ENCODE assay signal across 11 cellular contexts in genomic region chr19:18733196-18733647, GRCh38. TPM values are rescaled to one million over a fixed set of nuclear protein-coding genes. Genes with fewer than 3 reads are reported as not detected.
DNase-seq lines count a peak whose midpoint lies in the region; ATAC-seq and TF ChIP-seq lines count a peak whose summit lies in the region.
"Had no signal": no experiment of that assay in that cellular context is flagged by ENCODE, and none has a peak within 500 bp of the region (broad histone marks: within the 10 kb centered on the region; RNA-seq: fewer than 3 reads in every experiment).

No MANE protein-coding gene starts in this region.

- H4K91ac ChIP-seq in trophoblast cell (ENCODE audit: low read depth, low read length) = no peak overlapping the region

- H2BK5ac ChIP-seq in trophoblast cell (ENCODE audit: low read depth, low read length, poor library complexity) = no peak overlapping the region

- H2BK12ac ChIP-seq in trophoblast cell (ENCODE audit: low read length) = no peak overlapping the region

- no peak overlapping the region for H3K18ac ChIP-seq in trophoblast cell (ENCODE audit: low read length)

- H3K4me3 ChIP-seq in SJCRH30 (no peak overlapping the region), foreskin fibroblast (ENCODE audit: low read depth in 1 of 2, low read length in 2 of 2) (no peak overlapping the region), skeletal muscle cell (ENCODE audit: low read depth, low read length) (no peak overlapping the region), trophoblast cell (ENCODE audit: low read depth, low read length) (no peak overlapping the region)

- H3K36me3 ChIP-seq in SJCRH30 = no peaks in the 10 kb centered on the region
- no peaks in the 10 kb centered on the region for H3K36me3 ChIP-seq in trophoblast cell (ENCODE audit: control insufficient read depth in 1 of 2, insufficient read depth in 2 of 2, low read length in 2 of 2)

- H3K4me1 ChIP-seq in SJCRH30 (peaks cover 39% of the 10 kb centered on the region), trophoblast cell (ENCODE audit: control insufficient read depth in 1 of 2, insufficient read depth in 2 of 2, low read length in 2 of 2) (peaks cover 5% of the 10 kb centered on the region in 2 experiments)

- no peak overlapping the region for H3K4me2 ChIP-seq in trophoblast cell (ENCODE audit: low read length)

- H2AFZ ChIP-seq in trophoblast cell (ENCODE audit: insufficient read depth, low read length, poor library complexity) = no peak overlapping the region

- TF ChIP-seq CTCF in foreskin fibroblast (IDR thresholded peaks at IDR 0.05; ENCODE audit: low read depth, low read length) = no peak

- H4K8ac ChIP-seq in trophoblast cell (ENCODE audit: low read depth, low read length) = no peak overlapping the region

- H3K14ac ChIP-seq in trophoblast cell (ENCODE audit: low read length) = no peak overlapping the region

- no peak overlapping the region for H2AK5ac ChIP-seq in trophoblast cell (ENCODE audit: low read length)

- DNase-seq in H4 (ENCODE audit: low spot score) (peak; percentile 83), SJCRH30 (peak; percentile 90 to 91), foreskin fibroblast (peak; percentile 29 to 73), skeletal muscle cell (ENCODE audit: low read depth) (peak; percentile 51), trophoblast cell (no peak)
- DNase-seq in stimulated activated naive CD4-positive, alpha-beta T cell treated with Interleukin-2 at 50 U/mL for 16 hours (lab: John Stamatoyannopoulos, UW) = no peak
- DNase-seq: activated naive CD4-positive, alpha-beta T cell treated with anti-CD3 and anti-CD28 coated beads, Interleukin-2, amount 50 U/mL, for 16 hours; naive thymus-derived CD8-positive, alpha-beta T cell; NCI-H510A treated with DMSO at 0.1 percent for 48 hours; stimulated activated CD4-positive, alpha-beta T cell treated with anti-CD3 and anti-CD28 coated beads, Interleukin-4, amount 100 ng/mL, for 24 hours had no signal

- no peaks in the 10 kb centered on the region for H3K79me1 ChIP-seq in trophoblast cell (ENCODE audit: low read length)

- no peaks in the 10 kb centered on the region for H3K79me2 ChIP-seq in trophoblast cell (ENCODE audit: control insufficient read depth, insufficient read depth, low read length, poor library complexity)

- H3K27me3 ChIP-seq in SJCRH30 = no peaks in the 10 kb centered on the region
- H3K27me3 ChIP-seq in trophoblast cell (ENCODE audit: insufficient read depth, low read length) = no peaks in the 10 kb centered on the region

- WGBS in trophoblast cell (ENCODE audit: extremely low coverage, insufficient coverage, insufficient read length) = no CpG with 5 or more reads among the region's 11 CpGs

- H3K27ac ChIP-seq in SJCRH30 = peak overlapping the region; percentile 19; the same call in 1 of the 2 replicates
- no peak overlapping the region for H3K27ac ChIP-seq in trophoblast cell (ENCODE audit: low read depth, low read length)

- no peak for ATAC-seq in HG02870 (IDR thresholded peaks at IDR 0.05; ENCODE audit: unreplicated experiment)
- ATAC-seq: naive thymus-derived CD8-positive, alpha-beta T cell had no signal

- no peaks in the 10 kb centered on the region for H3K9me3 ChIP-seq in SJCRH30 (replicated peaks)
- no peaks in the 10 kb centered on the region for H3K9me3 ChIP-seq in trophoblast cell (ENCODE audit: insufficient read depth, low read depth, low read length)

- H2BK120ac ChIP-seq in trophoblast cell (ENCODE audit: insufficient read depth, low read length, poor library complexity) = no peak overlapping the region

- H3K9ac ChIP-seq in trophoblast cell (ENCODE audit: low read length) = no peak overlapping the region

- H3K23ac ChIP-seq in trophoblast cell (ENCODE audit: low read length) = no peak overlapping the region

- no peak overlapping the region for H3K4ac ChIP-seq in trophoblast cell (ENCODE audit: low read depth, low read length)

- H4K12ac ChIP-seq in trophoblast cell (ENCODE audit: low read depth, low read length) = no peak overlapping the region

RNA-seq across cellular contexts. Expression of gene CRTC1, which starts 49.7 kb away (rescaled TPM):
- total RNA-seq in H4 (2014; rRNA removed; shearing (Covaris generic)) = 2.3 and 2.6 TPM in 2 replicates
- 2.4 and 3.5 TPM in 2 replicates for total RNA-seq in SJCRH30 (2014; rRNA removed; shearing (Covaris generic))
- polyA plus RNA-seq in trophoblast cell (2013) = 10.0 and 10.2 TPM in 2 replicates

RNA-seq across cellular contexts. Expression of gene COMP, which starts 57.9 kb away (rescaled TPM):
- total RNA-seq in H4 (2014; rRNA removed; shearing (Covaris generic)) = 0.08 TPM in 1 of 2 replicates, not detected in the other
- not detected in 2 replicates for total RNA-seq in SJCRH30 (2014; rRNA removed; shearing (Covaris generic))
- polyA plus RNA-seq in trophoblast cell (2013) = 0.10 and 0.11 TPM in 2 replicates
- total RNA-seq: naive thymus-derived CD8-positive, alpha-beta T cell had no signal
- polyA plus RNA-seq: naive thymus-derived CD8-positive, alpha-beta T cell had no signal

Comparison
In these comparisons a context has a peak if more than half of its experiments do, and no peak if none do; other contexts are left out.
1. DNase-seq: peak in H4 (single experiment), SJCRH30 (2 of 2), foreskin fibroblast (2 of 2) and skeletal muscle cell (single experiment); none in stimulated activated naive CD4-positive, alpha-beta T cell treated with Interleukin-2 at 50 U/mL for 16 hours (single experiment) and trophoblast cell (0 of 2).